29 cellular contexts compared by ENCODE assay signal in genomic region chr3:187382609-187383151, GRCh38. TPM values are rescaled to one million over a fixed set of nuclear protein-coding genes. Genes with fewer than 3 reads are reported as not detected.
DNase-seq lines count a peak whose midpoint lies in the region; ATAC-seq and TF ChIP-seq lines count a peak whose summit lies in the region.
"Had no signal": no experiment of that assay in that cellular context is flagged by ENCODE, and none has a peak within 500 bp of the region (broad histone marks: within the 10 kb centered on the region; RNA-seq: fewer than 3 reads in every experiment).

No MANE protein-coding gene starts in this region.

- no peaks in the 10 kb centered on the region for H3K9me2 ChIP-seq in GM23338 (ENCODE audit: insufficient read depth)
- no peaks in the 10 kb centered on the region for H3K9me2 ChIP-seq in hepatocyte (replicated peaks; ENCODE audit: insufficient read depth)

- H2AFZ ChIP-seq in GM23338 (peak overlapping the region; percentile 61; the same call in 1 of the 2 replicates), hepatocyte (no peak overlapping the region)

- H3K79me2 ChIP-seq in GM23338 (replicated peaks; ENCODE audit: insufficient read depth) (no peaks in the 10 kb centered on the region), hepatocyte (no peaks in the 10 kb centered on the region)

- no peaks in the 10 kb centered on the region for H3K9me3 Mint-ChIP-seq in GM23338
- peaks cover 5% of the 10 kb centered on the region for H3K9me3 Mint-ChIP-seq in activated CD8-positive, alpha-beta memory T cell treated with anti-CD3 and anti-CD28 coated beads, Interleukin-2, amount 10 ng/mL, durations not matched to agents 7 days and 5 days (ENCODE audit: low read depth)

- peaks cover 6% of the 10 kb centered on the region for H3K27me3 Mint-ChIP-seq in GM23338 (ENCODE audit: insufficient read depth, low read depth, poor library complexity)
- H3K27me3 Mint-ChIP-seq in activated CD8-positive, alpha-beta memory T cell treated with anti-CD3 and anti-CD28 coated beads, Interleukin-2, amount 10 ng/mL, durations not matched to agents 7 days and 5 days, result peaks cover 8% of the 10 kb centered on the region

- TF ChIP-seq POLR2A in body of pancreas (IDR thresholded peaks at IDR 0.05), result no peak

- DNase-seq in GM23338 (ENCODE audit: low spot score) (no peak), body of pancreas (no peak), hepatocyte (ENCODE audit: low spot score) (peak; percentile 13), omental fat pad (ENCODE audit: low spot score) (no peak), pons (ENCODE audit: low spot score) (no peak)
- DNase-seq in activated CD8-positive, alpha-beta memory T cell treated with anti-CD3 and anti-CD28 coated beads, Interleukin-2, amount 10 ng/mL, durations not matched to agents 7 days and 5 days, result no peak
- DNase-seq: activated CD4-positive, alpha-beta T cell treated with anti-CD3 and anti-CD28 coated beads, Interleukin-2, amount 50 U/mL, for 1 hour; activated CD8-positive, alpha-beta memory T cell treated with anti-CD3 and anti-CD28 coated beads, Interleukin-2, amount 50 U/mL, for 4 hours; central memory CD4-positive, alpha-beta T cell; DMS 273 treated with DMSO at 0.1 percent for 48 hours; dorsolateral prefrontal cortex; foreskin keratinocyte; KBM-7; MM.1S; NCI-H1417 treated with DMSO at 0.1 percent for 48 hours; NCI-H2081 treated with DMSO at 0.1 percent for 48 hours; NCI-H446; NCI-H82; OCI-M1; Right ventricle myocardium superior; stimulated activated CD4-positive, alpha-beta T cell treated with anti-CD3 and anti-CD28 coated beads, Interleukin-4, amount 100 ng/mL, for 4 hours; stimulated activated naive CD8-positive, alpha-beta T cell treated with anti-CD3 and anti-CD28 coated beads, Interleukin-15, Interleukin-2, amounts not matched to agents 100 U/mL and 50 U/mL, for 24 hours; WERI-Rb-1 had no signal

- intact Hi-C loops in body of pancreas (cut with DNase I), result no loop called here

- no peak overlapping the region for H3K4me3 ChIP-seq in GM23338
- H3K4me3 ChIP-seq in body of pancreas, result no peak overlapping the region
- no peak overlapping the region for H3K4me3 ChIP-seq in hepatocyte
- H3K4me3 ChIP-seq: ascending aorta, dorsolateral prefrontal cortex, lung had no signal

- ATAC-seq in GM23338 (no peak), body of pancreas (peak; percentile 24), omental fat pad (ENCODE audit: low FRiP score) (peak; percentile 84), GM19328 (IDR thresholded peaks at IDR 0.05; ENCODE audit: unreplicated experiment) (no peak)
- no peak for ATAC-seq in activated CD8-positive, alpha-beta memory T cell treated with anti-CD3 and anti-CD28 coated beads, Interleukin-2, amount 10 ng/mL, durations not matched to agents 7 days and 5 days
- ATAC-seq: activated naive CD4-positive, alpha-beta T cell treated with anti-CD3 and anti-CD28 coated beads, Interleukin-2, amount 50 U/mL, for 72 hours; foreskin keratinocyte; stimulated activated naive CD8-positive, alpha-beta T cell treated with anti-CD3 and anti-CD28 coated beads, Interleukin-15, Interleukin-2, amounts not matched to agents 100 U/mL and 50 U/mL, for 24 hours had no signal

- no peaks in the 10 kb centered on the region for H3K27me3 ChIP-seq in GM23338 (ENCODE audit: insufficient read depth)
- H3K27me3 ChIP-seq in body of pancreas, result no peaks in the 10 kb centered on the region
- H3K27me3 ChIP-seq in hepatocyte, result no peaks in the 10 kb centered on the region
- H3K27me3 ChIP-seq: ascending aorta, dorsolateral prefrontal cortex had no signal

- no peaks in the 10 kb centered on the region for H3F3A ChIP-seq in GM23338 (replicated peaks; ENCODE audit: low read depth)

- no peak overlapping the region for H3K27ac Mint-ChIP-seq in GM23338
- H3K27ac Mint-ChIP-seq in activated CD8-positive, alpha-beta memory T cell treated with anti-CD3 and anti-CD28 coated beads, Interleukin-2, amount 10 ng/mL, durations not matched to agents 7 days and 5 days, result no peak overlapping the region
- H3K27ac Mint-ChIP-seq: activated naive CD4-positive, alpha-beta T cell treated with anti-CD3 and anti-CD28 coated beads, Interleukin-2, amount 50 U/mL, for 72 hours; activated T-helper 2 cell treated with anti-CD3 and anti-CD28 coated beads, Interferon-gamma antibody, Interleukin-2, Interleukin-4, amounts not matched to agents 10 μg/mL and 5 μg/mL and 100 μg/mL, durations not matched to agents 14 hours and 24 hours and 36 hours had no signal

- TF ChIP-seq CTCF in GM23338 (conservative IDR thresholded peaks at IDR 0.05; ENCODE audit: low read depth in 2 of 2) (no peak), body of pancreas (IDR thresholded peaks at IDR 0.05) (no peak), hepatocyte (IDR thresholded peaks at IDR 0.05; ENCODE audit: poor library complexity) (no peak), omental fat pad (IDR thresholded peaks at IDR 0.05) (no peak)

- WGBS in body of pancreas, 2 donors, result 34 to 41% methylated on average over 8 of the region's 8 CpGs
- 58% methylated on average over 8 of the region's 8 CpGs for WGBS in hepatocyte (ENCODE audit: low lambda C conversion rate, missing lambda C conversion rate)

- H3K4me2 ChIP-seq in GM23338, result no peak overlapping the region
- peak overlapping the region; percentile 29 for H3K4me2 ChIP-seq in hepatocyte

- H3K4me1 Mint-ChIP-seq in GM23338, result peaks cover 12% of the 10 kb centered on the region; the same call in 2 of the 3 replicates
- H3K4me1 Mint-ChIP-seq in activated CD8-positive, alpha-beta memory T cell treated with anti-CD3 and anti-CD28 coated beads, Interleukin-2, amount 10 ng/mL, durations not matched to agents 7 days and 5 days, result no peaks in the 10 kb centered on the region

- H3K9me3 ChIP-seq in body of pancreas (no peaks in the 10 kb centered on the region), hepatocyte (ENCODE audit: low read depth) (no peaks in the 10 kb centered on the region)
- H3K9me3 ChIP-seq: ascending aorta had no signal

- CTCF ChIA-PET in activated CD8-positive, alpha-beta memory T cell treated with anti-CD3 and anti-CD28 coated beads, Interleukin-2, amount 10 ng/mL, durations not matched to agents 7 days and 5 days (lab: Charles Lee), result no interaction called here

- no peaks in the 10 kb centered on the region for H3K36me3 Mint-ChIP-seq in GM23338 (ENCODE audit: low read depth)
- peaks cover 19% of the 10 kb centered on the region for H3K36me3 Mint-ChIP-seq in activated CD8-positive, alpha-beta memory T cell treated with anti-CD3 and anti-CD28 coated beads, Interleukin-2, amount 10 ng/mL, durations not matched to agents 7 days and 5 days

- H3K27ac ChIP-seq in GM23338 (ENCODE audit: low read depth) (no peak overlapping the region), body of pancreas (no peak overlapping the region), hepatocyte (peak overlapping the region; percentile 64)
- H3K27ac ChIP-seq: ascending aorta, C4-2B, dorsolateral prefrontal cortex, foreskin keratinocyte, WERI-Rb-1 had no signal

- H3K4me3 Mint-ChIP-seq in GM23338, result no peak overlapping the region
- H3K4me3 Mint-ChIP-seq in activated CD8-positive, alpha-beta memory T cell treated with anti-CD3 and anti-CD28 coated beads, Interleukin-2, amount 10 ng/mL, durations not matched to agents 7 days and 5 days, result no peak overlapping the region

- H3K36me3 ChIP-seq in GM23338 (ENCODE audit: insufficient read depth), result no peaks in the 10 kb centered on the region
- no peaks in the 10 kb centered on the region for H3K36me3 ChIP-seq in body of pancreas (replicated peaks in 1 of 2; ENCODE audit: insufficient read depth in 1 of 2, low read depth in 2 of 2)
- H3K36me3 ChIP-seq in hepatocyte (replicated peaks; ENCODE audit: insufficient read depth, low read depth), result no peaks in the 10 kb centered on the region
- H3K36me3 ChIP-seq: ascending aorta, WERI-Rb-1 had no signal

- H3K4me1 ChIP-seq in GM23338 (ENCODE audit: insufficient read depth) (peaks cover 17% of the 10 kb centered on the region; the same call in 1 of the 2 replicates), body of pancreas (no peaks in the 10 kb centered on the region), hepatocyte (ENCODE audit: insufficient read depth) (peaks cover 18% of the 10 kb centered on the region)
- H3K4me1 ChIP-seq: ascending aorta, foreskin keratinocyte had no signal

- H4K20me1 ChIP-seq in GM23338 (replicated peaks; ENCODE audit: insufficient read depth) (no peaks in the 10 kb centered on the region), hepatocyte (ENCODE audit: insufficient read depth, poor library complexity, severe bottlenecking) (no peaks in the 10 kb centered on the region)

RNA-seq across cellular contexts. Expression of gene RTP4, which starts 14.5 kb away (rescaled TPM):
- total RNA-seq in GM23338 (2014; rRNA removed; shearing (Covaris generic)), result not detected in 2 replicates
- not detected in 2 replicates for polyA plus RNA-seq in GM23338 (2016; fragmentation: Nextera tagmentation; extraction: Ambion mirVana)
- total RNA-seq in body of pancreas, result 1 to 10 TPM; 2.0 to 3.6 TPM
- 1.8 and 3.9 TPM in 2 replicates for total RNA-seq in hepatocyte
- polyA plus RNA-seq in hepatocyte, result 1.9 and 2.0 TPM in 2 replicates
- total RNA-seq in omental fat pad, result 1 to 10 TPM; 1.1 to 7.4 (median 2.2) TPM
- total RNA-seq in activated CD8-positive, alpha-beta memory T cell treated with anti-CD3 and anti-CD28 coated beads, Interleukin-2, amount 10 ng/mL, durations not matched to agents 7 days and 5 days, result 10 to 100 TPM; 16.9 to 24.3 TPM
- total RNA-seq: ascending aorta had no signal

Comparison
In these comparisons a context has a peak if more than half of its experiments do, and no peak if none do; other contexts are left out.
1. ATAC-seq: peak in body of pancreas (single experiment) and omental fat pad (single experiment); none in GM23338 (single experiment), activated CD8-positive, alpha-beta memory T cell treated with anti-CD3 and anti-CD28 coated beads, Interleukin-2, amount 10 ng/mL, durations not matched to agents 7 days and 5 days (single experiment) and GM19328 (single experiment).